In the genomic region with DNA sequence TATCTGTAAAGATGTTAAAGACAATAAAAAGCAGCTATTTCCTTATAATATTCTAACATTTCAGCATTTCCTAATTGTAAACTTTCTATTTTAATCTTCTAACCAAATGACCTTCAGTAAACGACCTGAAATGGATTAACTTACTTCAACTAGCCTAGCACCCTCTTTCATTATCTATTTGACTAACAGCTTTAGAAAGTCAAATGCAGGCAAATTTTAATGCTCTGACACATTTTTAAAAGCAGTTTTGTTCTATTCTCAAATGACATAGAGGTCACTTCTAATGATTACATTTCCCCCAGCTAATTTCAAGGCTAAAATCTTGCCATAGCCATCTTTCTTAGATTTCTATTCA, we compare ENCODE assay signal across 12 cellular contexts. TPM values are rescaled to one million over a fixed set of nuclear protein-coding genes. Genes with fewer than 3 reads are reported as not detected.
DNase-seq lines count a peak whose midpoint lies in the region; ATAC-seq, FAIRE-seq and TF ChIP-seq lines count a peak whose summit lies in the region.
"Had no signal": no experiment of that assay in that cellular context is flagged by ENCODE, and none has a peak within 500 bp of the region (broad histone marks: within the 10 kb centered on the region; RNA-seq: fewer than 3 reads in every experiment).

No MANE protein-coding gene starts in this region.

- CTCF ChIA-PET in A549 (lab: Yijun Ruan, JAX), result interaction anchor here (0.8 to 1.8 kb wide), 3 partner anchors 9 to 738 kb away, joined by 3 to 4 read pairs (median 3); no protein-coding TSS in a partner anchor

- no peak for TF ChIP-seq EP300 in A549 (IDR thresholded peaks at IDR 0.05)

- peaks cover 82% of the 10 kb centered on the region for H3K36me3 ChIP-seq in SK-N-MC (ENCODE audit: insufficient read depth, low read length)
- no peaks in the 10 kb centered on the region for H3K36me3 ChIP-seq in kidney (ENCODE audit: control insufficient read depth in 1 of 2, insufficient read depth in 2 of 2, low read length in 2 of 2)
- H3K36me3 ChIP-seq in BE2C, result no peaks in the 10 kb centered on the region

- H3K4me2 ChIP-seq in A549, result peak overlapping the region; percentile 79

- WGBS in A549 (ENCODE audit: missing lambda C conversion rate), result 3% methylated on average over 1 of the region's 1 CpG

- DNase-seq in A549 (ENCODE audit: low read depth in 1 of 2, low spot score in 1 of 2), result no peak
- no peak for DNase-seq in SK-N-MC (ENCODE audit: low read depth, low spot score)
- DNase-seq in kidney, result no peak
- DNase-seq in activated T-cell treated with anti-CD3 and anti-CD28 coated beads for 4 hours, result no peak
- DNase-seq in cardiac septum (ENCODE audit: low spot score), result no peak
- no peak for DNase-seq in BE2C
- DNase-seq: activated CD4-positive, alpha-beta T cell treated with anti-CD3 and anti-CD28 coated beads, Interleukin-2, amount 50 U/mL, for 1 hour; activated naive CD8-positive, alpha-beta T cell treated with anti-CD3 and anti-CD28 coated beads for 36 hours; erythroblast; RPMI8226 had no signal

- H3K4me1 ChIP-seq in A549, result peaks cover 96% of the 10 kb centered on the region
- H3K4me1 ChIP-seq in kidney (ENCODE audit: control insufficient read depth in 1 of 2, insufficient read depth in 1 of 2, low read depth in 1 of 2, low read length in 2 of 2), result no peaks in the 10 kb centered on the region
- no peaks in the 10 kb centered on the region for H3K4me1 ChIP-seq in BE2C

- TF ChIP-seq CTCF in A549 (IDR thresholded peaks at IDR 0.05) (no peak), kidney (IDR thresholded peaks at IDR 0.05; ENCODE audit: borderline replicate concordance, extremely low read depth, insufficient read depth) (no peak), BE2C (IDR thresholded peaks at IDR 0.05; ENCODE audit: low read depth, low read length) (no peak)

- H3K9me3 ChIP-seq in A549, result no peaks in the 10 kb centered on the region
- H3K9me3 ChIP-seq in SK-N-MC (ENCODE audit: low read depth, low read length), result no peaks in the 10 kb centered on the region
- no peaks in the 10 kb centered on the region for H3K9me3 ChIP-seq in kidney (ENCODE audit: control insufficient read depth in 1 of 2, low read length in 2 of 2)
- H3K9me3 ChIP-seq in BE2C, result no peaks in the 10 kb centered on the region

- no peak for TF ChIP-seq POLR2A in A549 (IDR thresholded peaks at IDR 0.05; ENCODE audit: low read length)

- H3K4me3 ChIP-seq in A549 (no peak overlapping the region), SK-N-MC (no peak overlapping the region), kidney (ENCODE audit: low read length in 2 of 2) (no peak overlapping the region), BE2C (ENCODE audit: low read depth, low read length) (no peak overlapping the region)

- H3K9ac ChIP-seq in SK-N-MC (ENCODE audit: insufficient read length) (no peak overlapping the region), kidney (ENCODE audit: low read length in 2 of 2) (no peak overlapping the region)

- no peak for TF ChIP-seq RAD21 in A549 (conservative IDR thresholded peaks at IDR 0.05 in 1 of 2, IDR thresholded peaks at IDR 0.05 in 1 of 2)

- H3K27me3 ChIP-seq in BE2C, result no peaks in the 10 kb centered on the region

- H3K27ac ChIP-seq in A549, result peak overlapping the region; percentile 72 to 76; a peak in 5 of 6 replicates
- H3K27ac ChIP-seq in SK-N-MC, result peak overlapping the region; percentile 20; the same call in 1 of the 2 replicates
- H3K27ac ChIP-seq in kidney (ENCODE audit: low read depth in 2 of 2, low read length in 2 of 2), result no peak overlapping the region

- ATAC-seq in A549 (no peak), GM19467 (IDR thresholded peaks at IDR 0.05; ENCODE audit: unreplicated experiment) (peak; percentile 43), HG02981 (IDR thresholded peaks at IDR 0.05; ENCODE audit: unreplicated experiment) (peak; percentile 54)

- intact Hi-C loops in kidney (cut with DNase I) (no loop called here), cardiac septum (cut with DNase I) (no loop called here)

- POLR2A ChIA-PET in A549 (lab: Yijun Ruan, JAX), result interaction anchor here (1.4 kb wide), 1 partner anchor 42 kb away, joined by 4 read pairs; a partner anchor contains a TSS

- no peak for FAIRE-seq in A549 (lab: Jason Lieb, UNC)
- FAIRE-seq in kidney (lab: Jason Lieb, UNC), result no peak

TF ChIP-seq in A549, 52 proteins besides CTCF, POLR2A, EP300 and RAD21:
- TF ChIP-seq, protein P1, sequence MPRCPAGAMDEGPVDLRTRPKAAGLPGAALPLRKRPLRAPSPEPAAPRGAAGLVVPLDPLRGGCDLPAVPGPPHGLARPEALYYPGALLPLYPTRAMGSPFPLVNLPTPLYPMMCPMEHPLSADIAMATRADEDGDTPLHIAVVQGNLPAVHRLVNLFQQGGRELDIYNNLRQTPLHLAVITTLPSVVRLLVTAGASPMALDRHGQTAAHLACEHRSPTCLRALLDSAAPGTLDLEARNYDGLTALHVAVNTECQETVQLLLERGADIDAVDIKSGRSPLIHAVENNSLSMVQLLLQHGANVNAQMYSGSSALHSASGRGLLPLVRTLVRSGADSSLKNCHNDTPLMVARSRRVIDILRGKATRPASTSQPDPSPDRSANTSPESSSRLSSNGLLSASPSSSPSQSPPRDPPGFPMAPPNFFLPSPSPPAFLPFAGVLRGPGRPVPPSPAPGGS (IDR thresholded peaks at IDR 0.05), result no peak
- TF ChIP-seq GATA3 (IDR thresholded peaks at IDR 0.05; ENCODE audit: borderline replicate concordance), result no peak

RNA-seq across cellular contexts. Expression of a gene that starts 41.9 kb away (rescaled TPM):
- polyA plus RNA-seq in A549 (2011; rRNA removed) (125 and 161 TPM in 2 replicates), A549 (2017; fragmentation: RNase III; extraction: RNeasy Plus Mini Kit Qiagen cat#74134 plus additional on column Dnase treatment) (52.0 to 53.9 TPM (median 52.4 TPM) in 3 replicates), kidney (ENCODE audit: insufficient read depth, low read depth, low replicate concordance) (0.04 TPM)
- 16.0 and 18.3 TPM in 2 replicates for polyA plus RNA-seq in A549 (2012; cell fraction: cytosol; rRNA removed)
- polyA plus RNA-seq in A549 (2012; cell fraction: nucleus; rRNA removed), result 15.2 and 26.8 TPM in 2 replicates
- 201 and 266 TPM in 2 replicates for polyA minus RNA-seq in A549 (2011; rRNA and poly(A)+ RNA removed)
- total RNA-seq in kidney (2.6 TPM), cardiac septum (0.19 TPM)
- 5.2 TPM for polyA plus RNA-seq in BE2C (2012; ENCODE audit: insufficient read depth, insufficient read length, low read depth)

Comparison
In these comparisons a context has a peak if more than half of its experiments do, and no peak if none do; other contexts are left out.
1. ATAC-seq: peak in GM19467 (single experiment) and HG02981 (single experiment); none in A549 (0 of 2).
2. H3K27ac ChIP-seq: peak in A549 (2 of 2) and SK-N-MC (single experiment); none in kidney (0 of 2).